Comparison of ENCODE assay signal across 29 cellular contexts in genomic region chr11:120486138-120486537, GRCh38. TPM values are rescaled to one million over a fixed set of nuclear protein-coding genes. Genes with fewer than 3 reads are reported as not detected.
"Had no signal": no experiment of that assay in that cellular context is flagged by ENCODE, and none has a peak within 500 bp of the region (broad histone marks: within the 10 kb centered on the region; RNA-seq: fewer than 3 reads in every experiment).

No MANE protein-coding gene starts in this region.

- ATAC-seq: activated CD4-positive, alpha-beta T cell treated with anti-CD3 and anti-CD28 coated beads for 36 hours; activated naive CD4-positive, alpha-beta T cell treated with anti-CD3 and anti-CD28 coated beads, Interleukin-2, amount 50 U/mL, for 72 hours; activated T-cell treated with anti-CD3 and anti-CD28 coated beads, Interleukin-2, amount 50 U/mL, for 72 hours; effector memory CD8-positive, alpha-beta T cell; gastroesophageal sphincter had no signal

- FAIRE-seq: bronchial epithelial cell, colon had no signal

- H3K4me3 ChIP-seq: ascending aorta, esophagus squamous epithelium, gastroesophageal sphincter had no signal

- H3K27me3 ChIP-seq: ascending aorta, brain microvascular endothelial cell, esophagus squamous epithelium, gastroesophageal sphincter had no signal

- H3K27ac ChIP-seq: ascending aorta, brain microvascular endothelial cell, epithelial cell of prostate, esophagus squamous epithelium, gastroesophageal sphincter had no signal

- H3K4me1 ChIP-seq: ascending aorta, esophagus squamous epithelium, gastroesophageal sphincter had no signal

- DNase-seq: activated CD4-positive, alpha-beta memory T cell treated with anti-CD3 and anti-CD28 coated beads, Interleukin-2, amount 10 ng/mL, durations not matched to agents 7 days and 5 days; activated CD4-positive, alpha-beta T cell treated with anti-CD3 and anti-CD28 coated beads for 36 hours; activated CD4-positive, alpha-beta T cell treated with anti-CD3 and anti-CD28 coated beads, Interleukin-2, amount 10 ng/mL, durations not matched to agents 24 days and 14 days; activated CD4-positive, CD25-positive, alpha-beta regulatory T cell; activated CD4-positive, CD25-positive, alpha-beta regulatory T cell treated with anti-CD3 and anti-CD28 coated beads, Interleukin-2, amount 50 U/mL, for 72 hours; activated CD8-positive, alpha-beta memory T cell treated with anti-CD3 and anti-CD28 coated beads, Interleukin-2, amount 50 U/mL, for 48 hours; activated gamma-delta T cell; activated naive CD4-positive, alpha-beta T cell; activated naive CD4-positive, alpha-beta T cell treated with anti-CD3 and anti-CD28 coated beads, Interleukin-2, amount 10 ng/mL, durations not matched to agents 7 days and 5 days; activated naive CD8-positive, alpha-beta T cell treated with anti-CD3 and anti-CD28 coated beads, Interleukin-2, amount 10 ng/mL, durations not matched to agents 7 days and 5 days; activated T-cell treated with anti-CD3 and anti-CD28 coated beads for 4 hours; activated T-cell treated with anti-CD3 and anti-CD28 coated beads, Interleukin-2, amount 50 U/mL, for 24 hours; activated T-cell treated with anti-CD3 and anti-CD28 coated beads, Interleukin-2, amount 50 U/mL, for 72 hours; brain microvascular endothelial cell; caudate nucleus; cortex of kidney; dermis blood vessel endothelial cell; effector CD4-positive, alpha-beta T cell; effector memory CD8-positive, alpha-beta T cell; esophagus squamous epithelium; foreskin melanocyte; T-helper 2 cell had no signal

- H3K9me3 ChIP-seq: ascending aorta, esophagus squamous epithelium, gastroesophageal sphincter had no signal

RNA-seq across cellular contexts. Expression of gene GRIK4, which starts 25.4 kb away (rescaled TPM):
- total RNA-seq: activated CD4-positive, alpha-beta memory T cell treated with anti-CD3 and anti-CD28 coated beads, Interleukin-2, amount 10 ng/mL, durations not matched to agents 7 days and 5 days; activated CD4-positive, alpha-beta T cell treated with anti-CD3 and anti-CD28 coated beads for 36 hours; activated naive CD4-positive, alpha-beta T cell treated with anti-CD3 and anti-CD28 coated beads, Interleukin-2, amount 50 U/mL, for 72 hours; activated naive CD8-positive, alpha-beta T cell treated with anti-CD3 and anti-CD28 coated beads, Interleukin-2, amount 10 ng/mL, durations not matched to agents 7 days and 5 days; ascending aorta; bronchial epithelial cell; T-helper 1 cell treated with Interleukin-12 subunit alpha and Interleukin-12 subunit beta and Interleukin-4 antibody, amounts not matched to agents 30 ng/mL and 1 ng/mL, for 36 hours had no signal
